In genomic region chr3:123193448-123194101, GRCh38 we compare ENCODE assay signal across 24 cellular contexts.
"Had no signal": no experiment of that assay in that cellular context is flagged by ENCODE, and none has a peak within 500 bp of the region (broad histone marks: within the 10 kb centered on the region; RNA-seq: fewer than 3 reads in every experiment).

No MANE protein-coding gene starts in this region.

- H3K9me3 Mint-ChIP-seq: activated CD4-positive, alpha-beta memory T cell treated with anti-CD3 and anti-CD28 coated beads, Interleukin-2, amount 10 ng/mL, durations not matched to agents 7 days and 5 days; activated CD4-positive, alpha-beta T cell treated with anti-CD3 and anti-CD28 coated beads, Interleukin-2, amount 10 ng/mL, durations not matched to agents 24 days and 14 days; activated naive CD4-positive, alpha-beta T cell treated with anti-CD3 and anti-CD28 coated beads for 36 hours; natural killer cell; stimulated activated naive CD8-positive, alpha-beta T cell treated with anti-CD3 and anti-CD28 coated beads, Interleukin-15, Interleukin-2, amounts not matched to agents 100 ng/mL and 50 ng/mL, for 24 hours; T-helper 1 cell treated with Interleukin-12 subunit alpha and Interleukin-12 subunit beta and Interleukin-4 antibody, amounts not matched to agents 30 μg/mL and 1 μg/mL, for 36 hours had no signal

- FAIRE-seq: bronchial epithelial cell, kidney had no signal

- ATAC-seq: activated CD4-positive, CD25-positive, alpha-beta regulatory T cell treated with anti-CD3 and anti-CD28 coated beads, Interleukin-2, amount 50 U/mL, for 24 hours; activated T-cell treated with anti-CD3 and anti-CD28 coated beads, Interleukin-2, amount 50 U/mL, for 72 hours; natural killer cell had no signal

- H3K36me3 ChIP-seq: esophagus squamous epithelium, gastroesophageal sphincter, thyroid gland, upper lobe of right lung had no signal

- DNase-seq: activated CD4-positive, alpha-beta memory T cell treated with anti-CD3 and anti-CD28 coated beads, Interleukin-2, amount 10 ng/mL, durations not matched to agents 7 days and 5 days; activated CD4-positive, alpha-beta T cell treated with anti-CD3 and anti-CD28 coated beads, Interleukin-2, amount 10 ng/mL, durations not matched to agents 24 days and 14 days; activated effector memory CD4-positive, alpha-beta T cell treated with Interleukin-2 at 50 U/mL for 16 hours; activated naive CD4-positive, alpha-beta T cell treated with anti-CD3 and anti-CD28 coated beads for 36 hours; activated naive CD8-positive, alpha-beta T cell treated with anti-CD3 and anti-CD28 coated beads, Interleukin-2, amount 10 ng/mL, durations not matched to agents 7 days and 5 days; activated T-cell treated with anti-CD3 and anti-CD28 coated beads, Interleukin-2, amount 50 U/mL, for 72 hours; amniotic stem cell; cerebellar nuclear complex; esophagus squamous epithelium; kidney; mammary epithelial cell; natural killer cell; stimulated activated CD4-positive, alpha-beta T cell treated with anti-CD3 and anti-CD28 coated beads, Interleukin-12 subunit alpha, Interleukin-12 subunit beta, amount 100 ng/mL, for 4 hours; stimulated activated CD4-positive, alpha-beta T cell treated with anti-CD3 and anti-CD28 coated beads, Interleukin-4, amount 100 ng/mL, for 4 hours; T1000; thyroid gland; upper lobe of right lung had no signal

- H3K27me3 ChIP-seq: esophagus squamous epithelium, gastroesophageal sphincter, thyroid gland, upper lobe of right lung had no signal

- H3K4me1 ChIP-seq: esophagus squamous epithelium, gastroesophageal sphincter, thyroid gland, upper lobe of right lung had no signal

- H3K36me3 Mint-ChIP-seq: activated naive CD8-positive, alpha-beta T cell treated with anti-CD3 and anti-CD28 coated beads, Interleukin-2, amount 10 ng/mL, durations not matched to agents 7 days and 5 days; natural killer cell had no signal

- H3K27ac Mint-ChIP-seq: activated CD4-positive, alpha-beta memory T cell treated with anti-CD3 and anti-CD28 coated beads, Interleukin-2, amount 10 ng/mL, durations not matched to agents 7 days and 5 days; activated CD4-positive, alpha-beta T cell treated with anti-CD3 and anti-CD28 coated beads, Interleukin-2, amount 10 ng/mL, durations not matched to agents 24 days and 14 days; activated naive CD4-positive, alpha-beta T cell treated with anti-CD3 and anti-CD28 coated beads for 36 hours; activated naive CD8-positive, alpha-beta T cell treated with anti-CD3 and anti-CD28 coated beads, Interleukin-2, amount 10 ng/mL, durations not matched to agents 7 days and 5 days; activated T-cell treated with anti-CD3 and anti-CD28 coated beads, Interleukin-2, amount 50 U/mL, for 72 hours; natural killer cell; progenitor cell of endocrine pancreas; stimulated activated naive CD8-positive, alpha-beta T cell treated with anti-CD3 and anti-CD28 coated beads, Interleukin-15, Interleukin-2, amounts not matched to agents 100 ng/mL and 50 ng/mL, for 24 hours; T-helper 1 cell treated with Interleukin-12 subunit alpha and Interleukin-12 subunit beta and Interleukin-4 antibody, amounts not matched to agents 30 μg/mL and 1 μg/mL, for 36 hours had no signal

- H3K4me3 Mint-ChIP-seq: activated CD4-positive, alpha-beta memory T cell treated with anti-CD3 and anti-CD28 coated beads, Interleukin-2, amount 10 ng/mL, durations not matched to agents 7 days and 5 days; activated CD4-positive, alpha-beta T cell treated with anti-CD3 and anti-CD28 coated beads, Interleukin-2, amount 10 ng/mL, durations not matched to agents 24 days and 14 days; activated naive CD4-positive, alpha-beta T cell treated with anti-CD3 and anti-CD28 coated beads for 36 hours; activated naive CD8-positive, alpha-beta T cell treated with anti-CD3 and anti-CD28 coated beads, Interleukin-2, amount 10 ng/mL, durations not matched to agents 7 days and 5 days; activated T-cell treated with anti-CD3 and anti-CD28 coated beads, Interleukin-2, amount 50 U/mL, for 72 hours; natural killer cell; stimulated activated naive CD8-positive, alpha-beta T cell treated with anti-CD3 and anti-CD28 coated beads, Interleukin-15, Interleukin-2, amounts not matched to agents 100 ng/mL and 50 ng/mL, for 24 hours; T-helper 1 cell treated with Interleukin-12 subunit alpha and Interleukin-12 subunit beta and Interleukin-4 antibody, amounts not matched to agents 30 μg/mL and 1 μg/mL, for 36 hours had no signal

- H3K4me3 ChIP-seq: coronary artery, esophagus squamous epithelium, gastroesophageal sphincter, thyroid gland, upper lobe of right lung had no signal

- H3K27ac ChIP-seq: esophagus squamous epithelium, gastroesophageal sphincter, thyroid gland, upper lobe of right lung had no signal

- H3K9me3 ChIP-seq: esophagus squamous epithelium, gastroesophageal sphincter, thyroid gland, upper lobe of right lung had no signal

- H3K27me3 Mint-ChIP-seq: progenitor cell of endocrine pancreas had no signal

- H3K4me1 Mint-ChIP-seq: activated CD4-positive, alpha-beta memory T cell treated with anti-CD3 and anti-CD28 coated beads, Interleukin-2, amount 10 ng/mL, durations not matched to agents 7 days and 5 days; activated CD4-positive, alpha-beta T cell treated with anti-CD3 and anti-CD28 coated beads, Interleukin-2, amount 10 ng/mL, durations not matched to agents 24 days and 14 days; activated naive CD8-positive, alpha-beta T cell treated with anti-CD3 and anti-CD28 coated beads, Interleukin-2, amount 10 ng/mL, durations not matched to agents 7 days and 5 days; natural killer cell had no signal
